In the genomic region with DNA sequence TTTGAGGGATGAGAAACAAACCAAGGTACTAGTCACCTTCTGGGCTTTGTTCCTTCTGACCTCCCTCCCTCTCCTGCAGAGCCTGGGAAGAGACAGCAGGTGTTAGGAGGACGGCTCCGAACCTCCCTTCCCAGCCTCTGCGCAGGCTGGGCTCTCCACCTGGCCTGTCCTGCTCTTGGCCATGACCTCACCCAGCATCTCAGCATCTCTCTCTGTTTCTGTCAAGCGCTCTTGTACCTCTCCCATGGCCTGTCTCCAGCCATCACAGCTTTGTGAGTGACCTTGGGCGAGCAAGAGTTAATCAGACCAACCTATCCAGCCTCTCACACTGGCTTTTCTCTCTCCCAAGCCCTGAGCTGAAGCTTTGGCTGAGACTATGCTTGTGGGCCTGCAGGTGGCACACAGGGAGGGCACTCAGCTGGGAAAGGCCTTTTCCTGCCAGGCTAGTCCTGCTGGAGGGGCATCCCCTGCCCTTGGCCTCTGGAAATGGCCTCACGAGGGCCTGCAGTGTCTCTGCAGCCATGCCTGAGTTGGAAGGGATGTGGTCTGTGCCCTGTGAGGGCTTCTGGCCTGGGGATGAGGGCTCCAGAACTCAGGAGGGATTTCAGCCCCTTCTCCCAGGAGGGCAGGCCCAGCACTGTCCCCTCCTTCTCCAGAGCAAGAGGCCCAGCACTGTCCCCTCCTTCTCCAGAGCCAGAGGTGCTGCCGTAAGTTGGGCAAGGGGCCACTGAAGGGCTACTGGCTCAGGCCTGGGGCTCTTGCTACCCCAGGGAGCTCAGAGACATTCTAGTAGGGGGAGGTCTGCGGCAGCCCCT, we compare ENCODE assay signal across 17 cellular contexts. TPM values are rescaled to one million over a fixed set of nuclear protein-coding genes. Genes with fewer than 3 reads are reported as not detected.
A peak's percentile ranks its signal among the peaks of the same experiment; 100 is the strongest.
DNase-seq lines count a peak whose midpoint lies in the region; ATAC-seq, FAIRE-seq and TF ChIP-seq lines count a peak whose summit lies in the region.
"Had no signal": no experiment of that assay in that cellular context is flagged by ENCODE, and none has a peak within 500 bp of the region (broad histone marks: within the 10 kb centered on the region; RNA-seq: fewer than 3 reads in every experiment).

No MANE protein-coding gene starts in this region.

- no peak overlapping the region for H3K27ac Mint-ChIP-seq in type B pancreatic cell

- CTCF ChIA-PET in H1 (lab: Charles Lee; ENCODE audit: partially characterized antibody): interaction anchor here (0.7 to 1.8 kb wide), 6 partner anchors 16 to 1019 kb away, joined by 3 to 5 read pairs (median 4); no protein-coding TSS in a partner anchor

- no peak overlapping the region for H3K9ac ChIP-seq in H1 (replicated peaks in 1 of 4; ENCODE audit: extremely low read depth in 1 of 4, low read depth in 3 of 4, low read length in 3 of 4)

- H3K4me2 ChIP-seq in H1 (ENCODE audit: insufficient read depth in 1 of 2, low read depth in 2 of 2, low read length in 2 of 2): no peak overlapping the region
- H3K4me2 ChIP-seq: PC-9 had no signal

- H3K9me3 ChIP-seq in H1 (ENCODE audit: insufficient read depth in 2 of 2, low read depth in 1 of 2, low read length in 1 of 2) (no peaks in the 10 kb centered on the region), lower lobe of right lung (no peaks in the 10 kb centered on the region), aorta (ENCODE audit: control insufficient read depth, low read length) (no peaks in the 10 kb centered on the region)

- H3K27ac ChIP-seq in H1 (ENCODE audit: low read depth, low read length) (no peak overlapping the region), lower lobe of right lung (no peak overlapping the region), aorta (ENCODE audit: low read depth in 1 of 2, low read length in 2 of 2) (no peak overlapping the region)
- H3K27ac ChIP-seq: PC-9 had no signal

- no peak overlapping the region for H3K4ac ChIP-seq in H1 (replicated peaks; ENCODE audit: insufficient read length, low read depth, low read length)

- H3K56ac ChIP-seq in H1 (replicated peaks; ENCODE audit: insufficient read length, low read depth, low read length): no peak overlapping the region

- POLR2A ChIA-PET in H1 (lab: Charles Lee; ENCODE audit: partially characterized antibody): no interaction called here

- no peak for TF ChIP-seq EP300 in H1 (IDR thresholded peaks at IDR 0.05; ENCODE audit: borderline replicate concordance in 1 of 2, low read depth in 2 of 2, low read length in 2 of 2)

- H3K4me1 ChIP-seq in H1 (replicated peaks in 1 of 4; ENCODE audit: control insufficient read depth in 3 of 4, insufficient read depth in 4 of 4, low read length in 3 of 4) (peaks cover 0 to 18% (median 12%) of the 10 kb centered on the region in 4 experiments; a peak in 6 of 7 replicates), lower lobe of right lung (peaks cover 9% of the 10 kb centered on the region), aorta (ENCODE audit: control insufficient read depth in 1 of 2, insufficient read depth in 2 of 2, low read length in 2 of 2) (no peaks in the 10 kb centered on the region)

- no peak for TF ChIP-seq CTCF in H1 (IDR thresholded peaks at IDR 0.05; ENCODE audit: control extremely low read depth in 1 of 3, insufficient read depth in 1 of 3, low read depth in 1 of 3, low read length in 3 of 3)
- no peak for TF ChIP-seq CTCF in lower lobe of right lung (IDR thresholded peaks at IDR 0.05)
- no peak for TF ChIP-seq CTCF in type B pancreatic cell (conservative IDR thresholded peaks at IDR 0.05)

- H2BK15ac ChIP-seq in H1 (ENCODE audit: low read length): no peak overlapping the region

- no peak overlapping the region for H2BK120ac ChIP-seq in H1 (replicated peaks; ENCODE audit: low read depth, low read length)

- intact Hi-C loops in left cardiac atrium (cut with DNase I): loop anchor here (10.0 kb wide), 2 partner anchors 929 to 1019 kb away; no protein-coding TSS in a partner anchor
- intact Hi-C loops in Right ventricle myocardium inferior (cut with DNase I): loop anchor here (10.0 kb wide), 1 partner anchor 129 kb away; a partner anchor contains a TSS
- intact Hi-C loops in lower lobe of right lung (cut with DNase I): no loop called here
- intact Hi-C loops in aorta (cut with DNase I): loop anchor here in 1 of 2 donors (10.0 kb wide), 1 partner anchor 1019 kb away; no protein-coding TSS in a partner anchor

- no peak for TF ChIP-seq POLR2A in H1 (IDR thresholded peaks at IDR 0.05; ENCODE audit: control extremely low read depth in 1 of 2, low read depth in 2 of 2, low read length in 2 of 2)

- H3K79me2 ChIP-seq in H1 (ENCODE audit: control insufficient read depth in 1 of 2, insufficient read depth in 2 of 2, low read length in 2 of 2): no peaks in the 10 kb centered on the region

- no peak overlapping the region for H2BK20ac ChIP-seq in H1 (ENCODE audit: low read length)

- ATAC-seq in left cardiac atrium: no peak
- no peak for ATAC-seq in Right ventricle myocardium inferior
- no peak for ATAC-seq in lower lobe of right lung
- ATAC-seq in aorta (ENCODE audit: low FRiP score): no peak
- no peak for ATAC-seq in HG03139 (IDR thresholded peaks at IDR 0.05; ENCODE audit: unreplicated experiment)
- ATAC-seq: SK-N-SH treated with all-trans-retinoic acid at 6 μM for 48 hours had no signal

- H4K91ac ChIP-seq in H1 (replicated peaks; ENCODE audit: insufficient read length, low read length): no peak overlapping the region

- H4K8ac ChIP-seq in H1 (ENCODE audit: extremely low read depth, insufficient read depth, low read length): peak overlapping the region; percentile 36; the same call in 1 of the 2 replicates

- DNase-seq in left cardiac atrium (peak; percentile 8), Right ventricle myocardium inferior (ENCODE audit: missing footprints) (no peak), H1 (ENCODE audit: low read depth in 1 of 2, low spot score in 2 of 2) (no peak), lower lobe of right lung (peak; percentile 24), aorta (peak; percentile 38 to 46), NCI-H1105 treated with DMSO at 0.1 percent for 48 hours (lab: John Stamatoyannopoulos, UW) (no peak), type B pancreatic cell (ENCODE audit: extremely low spot score, unreplicated experiment) (no peak)
- DNase-seq: C1 segment of cervical spinal cord, GOT3, NCI-H1436 treated with DMSO at 0.1 percent for 48 hours, NCI-H2081, NCI-H345, NCI-H526 treated with DMSO at 0.1 percent for 48 hours, PC-9 had no signal

- no peaks in the 10 kb centered on the region for H3K36me3 ChIP-seq in H1 (ENCODE audit: control insufficient read depth in 2 of 4, insufficient read depth in 4 of 4, low read length in 3 of 4)
- H3K36me3 ChIP-seq in lower lobe of right lung: no peaks in the 10 kb centered on the region
- no peaks in the 10 kb centered on the region for H3K36me3 ChIP-seq in aorta (ENCODE audit: control insufficient read depth in 1 of 2, insufficient read depth in 2 of 2, low read length in 1 of 2)

- no peak overlapping the region for H3K14ac ChIP-seq in H1 (ENCODE audit: insufficient read length)

- H3K36me3 Mint-ChIP-seq in type B pancreatic cell: no peaks in the 10 kb centered on the region

- no peaks in the 10 kb centered on the region for H3K79me1 ChIP-seq in H1 (ENCODE audit: low read depth, low read length)

- no peak overlapping the region for H2BK12ac ChIP-seq in H1 (ENCODE audit: low read depth, low read length)

- FAIRE-seq in H1 (lab: Jason Lieb, UNC): no peak

- H2AK5ac ChIP-seq in H1 (ENCODE audit: low read depth, low read length): 0 out of 2 replicates have a peak overlapping the region, but pooled peaks have one; percentile 20

- peaks cover 0 to 4% of the 10 kb centered on the region in 2 experiments for H4K20me1 ChIP-seq in H1 (replicated peaks in 1 of 2; ENCODE audit: control insufficient read depth in 1 of 2, insufficient read depth in 2 of 2, low read length in 2 of 2)

- H3K4me3 Mint-ChIP-seq in type B pancreatic cell: no peak overlapping the region

- 93% methylated on average over 8 of the region's 8 CpGs; no CpG with 5 or more reads in 1 of the 2 experiments for WGBS in H1 (ENCODE audit: extremely low coverage in 1 of 2, insufficient coverage in 1 of 2, insufficient read length in 1 of 2, insufficient replicate concordance in 2 of 2, low coverage in 1 of 2, low lambda C conversion rate in 2 of 2, missing lambda C conversion rate in 1 of 2), 2 experiments
- 91% methylated on average over 6 to 8 of the region's 8 CpGs for WGBS in aorta, 2 donors

- no peak overlapping the region for H2AFZ ChIP-seq in H1 (ENCODE audit: low read length)
- H2AFZ ChIP-seq: PC-9 had no signal

- no peak overlapping the region for H3K18ac ChIP-seq in H1 (ENCODE audit: extremely low read depth, low read length)

- H3K23me2 ChIP-seq in H1 (ENCODE audit: low read depth, low read length): peaks cover 7% of the 10 kb centered on the region; the same call in 1 of the 2 replicates

- H2BK5ac ChIP-seq in H1 (ENCODE audit: low read depth, low read length): no peak overlapping the region

- no peak overlapping the region for H4K5ac ChIP-seq in H1 (ENCODE audit: insufficient read length, low read depth, low read length)

- H3K9me3 Mint-ChIP-seq in type B pancreatic cell: no peaks in the 10 kb centered on the region

- H3K27me3 Mint-ChIP-seq in type B pancreatic cell: peaks cover 47% of the 10 kb centered on the region

- peaks cover 10% of the 10 kb centered on the region for H3K4me1 Mint-ChIP-seq in type B pancreatic cell (ENCODE audit: unreplicated experiment)

- H3K4me3 ChIP-seq in H1 (ENCODE audit: extremely low read depth in 1 of 4, insufficient read depth in 2 of 4, low read depth in 3 of 4, low read length in 4 of 4) (no peak overlapping the region), lower lobe of right lung (no peak overlapping the region), aorta (ENCODE audit: low read length in 2 of 2) (no peak overlapping the region)
- H3K4me3 ChIP-seq: PC-9 had no signal

- H3K27me3 ChIP-seq in H1 (replicated peaks in 1 of 4; ENCODE audit: control insufficient read depth in 3 of 4, extremely low read depth in 1 of 4, insufficient read depth in 3 of 4, low read length in 3 of 4) (peaks cover 0 to 16% (median 11%) of the 10 kb centered on the region in 4 experiments; a peak in 5 of 7 replicates), lower lobe of right lung (ENCODE audit: low read depth) (peaks cover 19% of the 10 kb centered on the region), aorta (ENCODE audit: control insufficient read depth in 1 of 2, insufficient read depth in 2 of 2, low read length in 1 of 2) (no peaks in the 10 kb centered on the region)

- no peak overlapping the region for H3K23ac ChIP-seq in H1 (ENCODE audit: insufficient read length)

- TF ChIP-seq RAD21 in H1 (IDR thresholded peaks at IDR 0.05 in 1 of 2, conservative IDR thresholded peaks at IDR 0.05 in 1 of 2; ENCODE audit: low read depth in 2 of 2, low read length in 2 of 2): no peak

RNA-seq across cellular contexts. Expression of a gene that starts 2.1 kb away (rescaled TPM):
- total RNA-seq in left cardiac atrium: under 1 TPM; 0.60 to 0.74 TPM
- 0.60 TPM for total RNA-seq in Right ventricle myocardium inferior
- 5.4 and 5.9 TPM in 2 replicates for total RNA-seq in H1 (2021; fragmentation: NEBNext Ultra II Directional; extraction: Animal tissue kit (Norgen Biotek cat#: 25700))
- 11.7 and 15.6 TPM in 2 replicates for polyA plus RNA-seq in H1 (2011; rRNA removed)
- 7.5 TPM for polyA plus RNA-seq in H1 (2011; cell fraction: cytosol; rRNA removed)
- polyA plus RNA-seq in H1 (2011; cell fraction: nucleus; rRNA removed): 7.6 TPM
- 2.1 to 6.2 TPM (median 5.1 TPM) in 4 replicates for polyA plus RNA-seq in H1 (2012, experiment 1 of 2)
- 5.3 TPM for polyA plus RNA-seq in H1 (2012, experiment 2 of 2)
- 9.0 TPM for polyA plus RNA-seq in H1 (2013, experiment 1 of 2)
- 9.3 TPM for polyA plus RNA-seq in H1 (2013, experiment 2 of 2)
- polyA minus RNA-seq in H1 (2011; rRNA and poly(A)+ RNA removed): 0.22 and 0.57 TPM in 2 replicates
- polyA minus RNA-seq in H1 (2011; cell fraction: cytosol; rRNA and poly(A)+ RNA removed): 4.1 TPM
- 2.8 TPM for polyA minus RNA-seq in H1 (2011; cell fraction: nucleus; rRNA and poly(A)+ RNA removed)
- total RNA-seq in lower lobe of right lung: 1.5 TPM
- under 1 TPM; 0.33 to 0.55 TPM for total RNA-seq in aorta
- not detected for polyA plus RNA-seq in aorta
- total RNA-seq in type B pancreatic cell (ENCODE audit: low replicate concordance): 0.31 and 0.67 TPM in 2 replicates
- total RNA-seq: HT1080 had no signal

RNA-seq across cellular contexts. Expression of a gene that starts 8.5 kb away (rescaled TPM):
- total RNA-seq in left cardiac atrium (not detected), Right ventricle myocardium inferior (not detected), lower lobe of right lung (not detected), aorta (not detected), type B pancreatic cell (ENCODE audit: low replicate concordance) (not detected in 2 replicates)
- total RNA-seq in H1 (2021; fragmentation: NEBNext Ultra II Directional; extraction: Animal tissue kit (Norgen Biotek cat#: 25700)): not detected in 2 replicates
- polyA plus RNA-seq in H1 (2011; rRNA removed) (0.03 and 0.09 TPM in 2 replicates), aorta (not detected)
- polyA plus RNA-seq in H1 (2011; cell fraction: cytosol; rRNA removed): 0.05 TPM
- polyA plus RNA-seq in H1 (2011; cell fraction: nucleus; rRNA removed): 0.10 TPM
- 0.05 TPM in 2 of 4 replicates, not detected in the others for polyA plus RNA-seq in H1 (2012, experiment 1 of 2)
- polyA plus RNA-seq in H1 (2012, experiment 2 of 2): not detected
- not detected for polyA plus RNA-seq in H1 (2013, experiment 1 of 2)
- polyA plus RNA-seq in H1 (2013, experiment 2 of 2): 0.04 TPM
- polyA minus RNA-seq in H1 (2011; rRNA and poly(A)+ RNA removed): 0.05 TPM in 1 of 2 replicates, not detected in the other
- polyA minus RNA-seq in H1 (2011; cell fraction: cytosol; rRNA and poly(A)+ RNA removed): not detected
- polyA minus RNA-seq in H1 (2011; cell fraction: nucleus; rRNA and poly(A)+ RNA removed): not detected
- total RNA-seq: PC-9 had no signal

RNA-seq across cellular contexts. Expression of a gene that starts 32.7 kb away (rescaled TPM):
- not detected for total RNA-seq in left cardiac atrium
- not detected for total RNA-seq in Right ventricle myocardium inferior
- total RNA-seq in H1 (2021; fragmentation: NEBNext Ultra II Directional; extraction: Animal tissue kit (Norgen Biotek cat#: 25700)): not detected in 2 replicates
- not detected in 2 replicates for polyA plus RNA-seq in H1 (2011; rRNA removed)
- not detected for polyA plus RNA-seq in H1 (2011; cell fraction: cytosol; rRNA removed)
- polyA plus RNA-seq in H1 (2011; cell fraction: nucleus; rRNA removed): not detected
- not detected in 4 replicates for polyA plus RNA-seq in H1 (2012, experiment 1 of 2)
- polyA plus RNA-seq in H1 (2012, experiment 2 of 2): not detected
- polyA plus RNA-seq in H1 (2013, experiment 1 of 2): not detected
- not detected for polyA plus RNA-seq in H1 (2013, experiment 2 of 2)
- not detected in 2 replicates for polyA minus RNA-seq in H1 (2011; rRNA and poly(A)+ RNA removed)
- not detected for polyA minus RNA-seq in H1 (2011; cell fraction: cytosol; rRNA and poly(A)+ RNA removed)
- not detected for polyA minus RNA-seq in H1 (2011; cell fraction: nucleus; rRNA and poly(A)+ RNA removed)
- total RNA-seq in lower lobe of right lung: not detected
- not detected for total RNA-seq in aorta
- polyA plus RNA-seq in aorta: not detected
- not detected in 2 replicates for total RNA-seq in type B pancreatic cell (ENCODE audit: low replicate concordance)
- total RNA-seq: HT1080, PC-9 had no signal

RNA-seq across cellular contexts. Expression of a gene that starts 50.4 kb away (rescaled TPM):
- 10 to 100 TPM; 15.7 to 20.7 TPM for total RNA-seq in left cardiac atrium
- 15.9 TPM for total RNA-seq in Right ventricle myocardium inferior
- 23.0 and 24.3 TPM in 2 replicates for total RNA-seq in H1 (2021; fragmentation: NEBNext Ultra II Directional; extraction: Animal tissue kit (Norgen Biotek cat#: 25700))
- 12.7 and 19.1 TPM in 2 replicates for polyA plus RNA-seq in H1 (2011; rRNA removed)
- polyA plus RNA-seq in H1 (2011; cell fraction: cytosol; rRNA removed): 14.3 TPM
- polyA plus RNA-seq in H1 (2011; cell fraction: nucleus; rRNA removed): 44.2 TPM
- polyA plus RNA-seq in H1 (2012, experiment 1 of 2): 11.1 to 14.1 TPM (median 13.0 TPM) in 4 replicates
- 6.2 TPM for polyA plus RNA-seq in H1 (2012, experiment 2 of 2)
- 10.8 TPM for polyA plus RNA-seq in H1 (2013, experiment 1 of 2)
- 8.9 TPM for polyA plus RNA-seq in H1 (2013, experiment 2 of 2)
- 34.3 and 34.8 TPM in 2 replicates for polyA minus RNA-seq in H1 (2011; rRNA and poly(A)+ RNA removed)
- polyA minus RNA-seq in H1 (2011; cell fraction: cytosol; rRNA and poly(A)+ RNA removed): 19.7 TPM
- 50.7 TPM for polyA minus RNA-seq in H1 (2011; cell fraction: nucleus; rRNA and poly(A)+ RNA removed)
- 40.4 TPM for total RNA-seq in lower lobe of right lung
- 10 to 100 TPM; 35.7 to 37.5 TPM for total RNA-seq in aorta
- 10 to 100 TPM in 1 of 2 donors, 1 to 10 TPM in 1; 4.4 to 15.9 TPM for polyA plus RNA-seq in aorta
- total RNA-seq in type B pancreatic cell (ENCODE audit: low replicate concordance): 29.0 and 30.0 TPM in 2 replicates

Comparison
In these comparisons a context has a peak if more than half of its experiments do, and no peak if none do; other contexts are left out.
1. DNase-seq: peak in left cardiac atrium (single experiment), lower lobe of right lung (single experiment) and aorta (2 of 2); none in Right ventricle myocardium inferior (single experiment), H1 (0 of 2), NCI-H1105 treated with DMSO at 0.1 percent for 48 hours (single experiment) and type B pancreatic cell (single experiment).